1 cellular context compared by ENCODE assay signal in genomic region chr22:45645526-45646414, GRCh38.
A peak's percentile ranks its signal among the peaks of the same experiment; 100 is the strongest.
TF ChIP-seq lines count a peak whose summit lies in the region.

No MANE protein-coding gene starts in this region.

TF ChIP-seq in HepG2, 621 proteins besides CTCF, POLR2A, EP300 and RAD21 (continued from another document and continues in another):
- TF ChIP-seq CSRNP1 (CRISPR knock-in tag; IDR thresholded peaks at IDR 0.05): no peak
- no peak for TF ChIP-seq ZNF891 (CRISPR knock-in tag; IDR thresholded peaks at IDR 0.05)
- TF ChIP-seq MXD4 (CRISPR knock-in tag; IDR thresholded peaks at IDR 0.05): peak; percentile 82; the same call in 1 of the 2 replicates
- no peak for TF ChIP-seq ZNF546 (CRISPR knock-in tag; conservative IDR thresholded peaks at IDR 0.05)
- peak; percentile 85 for TF ChIP-seq ZNF607 (CRISPR knock-in tag; IDR thresholded peaks at IDR 0.05; ENCODE audit: borderline replicate concordance)
- TF ChIP-seq ATF5 (CRISPR knock-in tag; IDR thresholded peaks at IDR 0.05; ENCODE audit: low read depth): no peak; the same call in 1 of the 2 replicates
- TF ChIP-seq ZNF550 (CRISPR knock-in tag; IDR thresholded peaks at IDR 0.05; ENCODE audit: borderline replicate concordance): no peak
- TF ChIP-seq ZNF883 (CRISPR knock-in tag; IDR thresholded peaks at IDR 0.05; ENCODE audit: not compliant biosample characterization): no peak
- TF ChIP-seq DDIT3 (CRISPR knock-in tag; IDR thresholded peaks at IDR 0.05): no peak
- no peak for TF ChIP-seq ZNF615 (CRISPR knock-in tag; IDR thresholded peaks at IDR 0.05; ENCODE audit: borderline replicate concordance)
- TF ChIP-seq SNRNP70 (IDR thresholded peaks at IDR 0.05; ENCODE audit: low read depth, low read length): no peak
- no peak for TF ChIP-seq GRHL1 (CRISPR knock-in tag; conservative IDR thresholded peaks at IDR 0.05)
- no peak; the same call in 1 of the 2 replicates for TF ChIP-seq ZNF543 (CRISPR knock-in tag; IDR thresholded peaks at IDR 0.05)
- no peak for TF ChIP-seq SUZ12 (IDR thresholded peaks at IDR 0.05; ENCODE audit: low read depth, low read length)
- TF ChIP-seq PRDM4 (CRISPR knock-in tag; IDR thresholded peaks at IDR 0.05; ENCODE audit: borderline replicate concordance): no peak
- TF ChIP-seq ATRX (CRISPR knock-in tag; IDR thresholded peaks at IDR 0.05; ENCODE audit: borderline replicate concordance): no peak
- TF ChIP-seq ATM (IDR thresholded peaks at IDR 0.05; ENCODE audit: borderline replicate concordance): no peak
- 0 out of 2 replicates have a peak, but pooled peaks have one; percentile 32 for TF ChIP-seq ZNF431 (CRISPR knock-in tag; IDR thresholded peaks at IDR 0.05; ENCODE audit: borderline replicate concordance, low read depth)
- no peak for TF ChIP-seq SCMH1 (CRISPR knock-in tag; IDR thresholded peaks at IDR 0.05; ENCODE audit: borderline replicate concordance)
- no peak for TF ChIP-seq ZBTB25 (CRISPR knock-in tag; IDR thresholded peaks at IDR 0.05)
- TF ChIP-seq ARID4A (CRISPR knock-in tag; IDR thresholded peaks at IDR 0.05; ENCODE audit: borderline replicate concordance): peak; percentile 66
- TF ChIP-seq IRF9 (CRISPR knock-in tag; IDR thresholded peaks at IDR 0.05; ENCODE audit: borderline replicate concordance): no peak
- TF ChIP-seq NR2F2 (IDR thresholded peaks at IDR 0.05; ENCODE audit: borderline replicate concordance, low read depth): no peak; the same call in 1 of the 2 replicates
- TF ChIP-seq ZSCAN5A (CRISPR knock-in tag; IDR thresholded peaks at IDR 0.05; ENCODE audit: borderline replicate concordance): no peak
- TF ChIP-seq ZNF609 (CRISPR knock-in tag; IDR thresholded peaks at IDR 0.05; ENCODE audit: borderline replicate concordance): no peak
- no peak for TF ChIP-seq ZC3H4 (CRISPR knock-in tag; IDR thresholded peaks at IDR 0.05; ENCODE audit: borderline replicate concordance)
- no peak for TF ChIP-seq ZKSCAN1 (IDR thresholded peaks at IDR 0.05; ENCODE audit: low read length)
- TF ChIP-seq PHF21A (CRISPR knock-in tag; IDR thresholded peaks at IDR 0.05): no peak; the same call in 1 of the 2 replicates
- no peak for TF ChIP-seq PTBP1 (IDR thresholded peaks at IDR 0.05; ENCODE audit: low read depth, low read length, poor library complexity, severe bottlenecking)
- TF ChIP-seq KMT2B (CRISPR knock-in tag; IDR thresholded peaks at IDR 0.05): no peak
- no peak for TF ChIP-seq ZMAT3 (CRISPR knock-in tag; conservative IDR thresholded peaks at IDR 0.05)
- no peak for TF ChIP-seq BCL6 (CRISPR knock-in tag; IDR thresholded peaks at IDR 0.05)
- TF ChIP-seq CCDC6 (CRISPR knock-in tag; IDR thresholded peaks at IDR 0.05): no peak
- peak; percentile 84; the same call in 1 of the 2 replicates for TF ChIP-seq MTA1 (CRISPR knock-in tag; IDR thresholded peaks at IDR 0.05; ENCODE audit: borderline replicate concordance)
- no peak for TF ChIP-seq ZNF33B (CRISPR knock-in tag; IDR thresholded peaks at IDR 0.05)
